ENCODE assay signal across 8 cellular contexts in genomic region chr20:58388882-58389323, GRCh38. TPM values are rescaled to one million over a fixed set of nuclear protein-coding genes. Genes with fewer than 3 reads are reported as not detected.
DNase-seq lines count a peak whose midpoint lies in the region; ATAC-seq and TF ChIP-seq lines count a peak whose summit lies in the region.

VAPB (plus strand) TSS chr20:58389229; CDS start chr20:58389460, 231 bp downstream.

- intact Hi-C loops in T-helper 2 cell treated with Interferon-gamma antibody and Interleukin-4, amounts not matched to agents 100 ng/mL and 5 ng/mL, for 36 hours (cut with micrococcal nuclease) = loop anchor here (1.0 to 5.0 kb wide), 5 partner anchors 20 to 997 kb away; partner anchors contain the start of genes RAB22A and RBM38
- intact Hi-C loops in uterus (cut with DNase I; ENCODE audit: low total_unique reads) = no loop called here

- H3K27me3 ChIP-seq in right atrium auricular region (no peaks in the 10 kb centered on the region), uterus (no peaks in the 10 kb centered on the region)

- H3K9me3 ChIP-seq in right atrium auricular region = no peaks in the 10 kb centered on the region
- H3K9me3 ChIP-seq in uterus = no peaks in the 10 kb centered on the region

- peak; percentile 96 for ATAC-seq in GM18502 (IDR thresholded peaks at IDR 0.05; ENCODE audit: poor library complexity, unreplicated experiment)
- peak; percentile 97 for ATAC-seq in HG02943 (IDR thresholded peaks at IDR 0.05; ENCODE audit: low read depth, unreplicated experiment)

- H3K27ac ChIP-seq in right atrium auricular region = peak within 1 kb of the TSS; percentile 94 to 98
- peak within 1 kb of the TSS; percentile 83 for H3K27ac ChIP-seq in uterus

- no peak for TF ChIP-seq CTCF in right atrium auricular region (IDR thresholded peaks at IDR 0.05)
- TF ChIP-seq CTCF in uterus (IDR thresholded peaks at IDR 0.05) = peak in 1 of 4 experiments; percentile 16

- H3K4me1 ChIP-seq in right atrium auricular region (peaks cover 0 to 41% of the 10 kb centered on the region in 2 donors), uterus (no peaks in the 10 kb centered on the region)

- H3K36me3 ChIP-seq in right atrium auricular region = no peaks in the 10 kb centered on the region
- H3K36me3 ChIP-seq in uterus = no peaks in the 10 kb centered on the region

- H3K4me3 ChIP-seq in right atrium auricular region (peak within 1 kb of the TSS; percentile 84 to 95), uterus (peak within 1 kb of the TSS; percentile 63 to 91)

- DNase-seq in NCI-H187 (lab: John Stamatoyannopoulos, UW) = peak; percentile 87 to 93
- DNase-seq in anterior cingulate cortex (lab: John Stamatoyannopoulos, UW) = peak; percentile 56 to 97 (median 92)
- DNase-seq in right atrium auricular region (ENCODE audit: low spot score) = peak; percentile 94
- peak; percentile 97 for DNase-seq in putamen (ENCODE audit: low spot score)
- peak; percentile 92 to 97 for DNase-seq in uterus

- peak; percentile 86 to 88 for TF ChIP-seq POLR2A in uterus (IDR thresholded peaks at IDR 0.05)

RNA-seq across cellular contexts. Expression of gene VAPB, which starts in this region (rescaled TPM):
- total RNA-seq in T-helper 2 cell treated with Interferon-gamma antibody and Interleukin-4, amounts not matched to agents 100 ng/mL and 5 ng/mL, for 36 hours = 29.0 and 33.0 TPM in 2 replicates
- total RNA-seq in right atrium auricular region (10 to 100 TPM; 20.2 to 21.8 TPM), uterus (10 to 100 TPM; 24.1 to 81.0 (median 48.4) TPM)

Comparison
In these comparisons a context has a peak if more than half of its experiments do, and no peak if none do; other contexts are left out.
1. Peak in every context shown above with its lines: DNase-seq, ATAC-seq, H3K4me3 ChIP-seq and H3K27ac ChIP-seq.